16 cellular contexts compared by ENCODE assay signal in the genomic region with DNA sequence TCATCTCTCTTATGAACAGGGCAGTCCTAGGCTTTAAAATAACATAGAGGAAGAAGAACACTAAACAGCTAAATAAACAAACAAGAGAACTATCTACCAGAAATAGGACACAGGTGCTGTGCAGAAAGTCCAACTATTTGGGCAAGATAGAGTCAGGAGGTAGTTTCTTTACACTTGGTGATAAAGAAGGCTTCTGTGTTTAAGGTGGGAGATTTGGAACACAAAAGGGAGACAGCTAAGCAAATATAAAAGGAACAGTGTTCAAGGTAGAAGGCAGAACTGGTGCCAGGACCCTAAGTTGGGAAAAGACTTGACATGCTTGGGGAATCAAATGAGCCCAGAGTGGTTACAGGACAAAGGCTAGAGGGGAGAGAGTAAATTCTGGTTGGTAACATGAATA.
A peak's percentile ranks its signal among the peaks of the same experiment; 100 is the strongest.
DNase-seq lines count a peak whose midpoint lies in the region; ATAC-seq and TF ChIP-seq lines count a peak whose summit lies in the region.
"Had no signal": no experiment of that assay in that cellular context is flagged by ENCODE, and none has a peak within 500 bp of the region (broad histone marks: within the 10 kb centered on the region; RNA-seq: fewer than 3 reads in every experiment).

No MANE protein-coding gene starts in this region.

- no peaks in the 10 kb centered on the region for H3K4me1 ChIP-seq in right atrium auricular region

- H3K9me3 Mint-ChIP-seq in stimulated activated naive CD8-positive, alpha-beta T cell treated with anti-CD3 and anti-CD28 coated beads, Interleukin-15, amount 100 ng/mL, for 72 hours = peaks cover 0 to 8% of the 10 kb centered on the region in 2 donors
- no peaks in the 10 kb centered on the region for H3K9me3 Mint-ChIP-seq in activated CD8-positive, alpha-beta T cell treated with anti-CD3 and anti-CD28 coated beads, Interleukin-2, amount 10 ng/mL, durations not matched to agents 7 days and 5 days (ENCODE audit: insufficient read depth)
- H3K9me3 Mint-ChIP-seq: CD4-positive, alpha-beta T cell had no signal

- no peaks in the 10 kb centered on the region for H3K36me3 ChIP-seq in right atrium auricular region

- no peaks in the 10 kb centered on the region for H3K36me3 Mint-ChIP-seq in activated CD8-positive, alpha-beta T cell treated with anti-CD3 and anti-CD28 coated beads, Interleukin-2, amount 10 ng/mL, durations not matched to agents 7 days and 5 days (ENCODE audit: low read depth)

- DNase-seq in stimulated activated naive CD8-positive, alpha-beta T cell treated with anti-CD3 and anti-CD28 coated beads, Interleukin-15, amount 100 ng/mL, for 72 hours = no peak
- DNase-seq in stimulated activated naive CD8-positive, alpha-beta T cell treated with anti-CD3 and anti-CD28 coated beads, Interleukin-15, Interleukin-2, amounts not matched to agents 100 U/mL and 50 U/mL, for 24 hours = no peak
- peak; percentile 35 for DNase-seq in NCI-H1105 (lab: John Stamatoyannopoulos, UW)
- DNase-seq in NCI-H345 treated with DMSO at 0.1 percent for 48 hours (lab: John Stamatoyannopoulos, UW; ENCODE audit: unreplicated experiment) = peak; percentile 10
- no peak for DNase-seq in right atrium auricular region (ENCODE audit: low spot score)
- DNase-seq in activated CD8-positive, alpha-beta T cell treated with anti-CD3 and anti-CD28 coated beads, Interleukin-2, amount 10 ng/mL, durations not matched to agents 7 days and 5 days = no peak
- DNase-seq in SW 1271 (lab: John Stamatoyannopoulos, UW) = no peak
- DNase-seq: C1 segment of cervical spinal cord; CD4-positive, alpha-beta T cell; DMS153; DMS79 treated with DMSO at 0.1 percent for 48 hours; EL; GM23248; H7 had no signal

- no peaks in the 10 kb centered on the region for H3K9me3 ChIP-seq in right atrium auricular region

- H3K27ac Mint-ChIP-seq in stimulated activated naive CD8-positive, alpha-beta T cell treated with anti-CD3 and anti-CD28 coated beads, Interleukin-15, amount 100 ng/mL, for 72 hours = peak overlapping the region; percentile 22 to 67
- no peak overlapping the region for H3K27ac Mint-ChIP-seq in activated CD8-positive, alpha-beta T cell treated with anti-CD3 and anti-CD28 coated beads, Interleukin-2, amount 10 ng/mL, durations not matched to agents 7 days and 5 days
- H3K27ac Mint-ChIP-seq: B cell; CD4-positive, alpha-beta T cell had no signal

- no peaks in the 10 kb centered on the region for H3K27me3 ChIP-seq in right atrium auricular region

- H3K27ac ChIP-seq in right atrium auricular region = peak overlapping the region in 1 of 2 donors; percentile 28
- H3K27ac ChIP-seq: GM23248, HL-60 had no signal

- ATAC-seq in stimulated activated naive CD8-positive, alpha-beta T cell treated with anti-CD3 and anti-CD28 coated beads, Interleukin-15, amount 100 ng/mL, for 72 hours = no peak
- ATAC-seq in stimulated activated naive CD8-positive, alpha-beta T cell treated with anti-CD3 and anti-CD28 coated beads, Interleukin-15, Interleukin-2, amounts not matched to agents 100 U/mL and 50 U/mL, for 24 hours = no peak
- ATAC-seq in activated CD8-positive, alpha-beta T cell treated with anti-CD3 and anti-CD28 coated beads, Interleukin-2, amount 10 ng/mL, durations not matched to agents 7 days and 5 days = no peak

- POLR2A ChIA-PET in activated CD8-positive, alpha-beta T cell treated with anti-CD3 and anti-CD28 coated beads, Interleukin-2, amount 10 ng/mL, durations not matched to agents 7 days and 5 days (lab: Charles Lee) = interaction anchor here (0.8 kb wide), 1 partner anchor 1028 kb away, joined by 3 read pairs; no protein-coding TSS in a partner anchor

- H3K4me3 Mint-ChIP-seq in stimulated activated naive CD8-positive, alpha-beta T cell treated with anti-CD3 and anti-CD28 coated beads, Interleukin-15, amount 100 ng/mL, for 72 hours = no peak overlapping the region
- H3K4me3 Mint-ChIP-seq in activated CD8-positive, alpha-beta T cell treated with anti-CD3 and anti-CD28 coated beads, Interleukin-2, amount 10 ng/mL, durations not matched to agents 7 days and 5 days = no peak overlapping the region
- H3K4me3 Mint-ChIP-seq: B cell; CD4-positive, alpha-beta T cell had no signal

- CTCF ChIA-PET in activated CD8-positive, alpha-beta T cell treated with anti-CD3 and anti-CD28 coated beads, Interleukin-2, amount 10 ng/mL, durations not matched to agents 7 days and 5 days (lab: Charles Lee) = no interaction called here

- no peak overlapping the region for H3K4me3 ChIP-seq in right atrium auricular region
- H3K4me3 ChIP-seq: GM23248 had no signal

- H3K27me3 Mint-ChIP-seq in stimulated activated naive CD8-positive, alpha-beta T cell treated with anti-CD3 and anti-CD28 coated beads, Interleukin-15, amount 100 ng/mL, for 72 hours = peaks cover 9% of the 10 kb centered on the region
- no peaks in the 10 kb centered on the region for H3K27me3 Mint-ChIP-seq in activated CD8-positive, alpha-beta T cell treated with anti-CD3 and anti-CD28 coated beads, Interleukin-2, amount 10 ng/mL, durations not matched to agents 7 days and 5 days (ENCODE audit: low read depth)
- H3K27me3 Mint-ChIP-seq: B cell; CD4-positive, alpha-beta T cell had no signal

- TF ChIP-seq CTCF in right atrium auricular region (IDR thresholded peaks at IDR 0.05) = no peak

- no peaks in the 10 kb centered on the region for H3K4me1 Mint-ChIP-seq in stimulated activated naive CD8-positive, alpha-beta T cell treated with anti-CD3 and anti-CD28 coated beads, Interleukin-15, amount 100 ng/mL, for 72 hours
- no peaks in the 10 kb centered on the region for H3K4me1 Mint-ChIP-seq in activated CD8-positive, alpha-beta T cell treated with anti-CD3 and anti-CD28 coated beads, Interleukin-2, amount 10 ng/mL, durations not matched to agents 7 days and 5 days (ENCODE audit: low read depth)
- H3K4me1 Mint-ChIP-seq: B cell had no signal

Comparison
In these comparisons a context has a peak if more than half of its experiments do, and no peak if none do; other contexts are left out.
1. DNase-seq: peak in NCI-H1105 (single experiment) and NCI-H345 treated with DMSO at 0.1 percent for 48 hours (single experiment); none in stimulated activated naive CD8-positive, alpha-beta T cell treated with anti-CD3 and anti-CD28 coated beads, Interleukin-15, amount 100 ng/mL, for 72 hours (0 of 2), stimulated activated naive CD8-positive, alpha-beta T cell treated with anti-CD3 and anti-CD28 coated beads, Interleukin-15, Interleukin-2, amounts not matched to agents 100 U/mL and 50 U/mL, for 24 hours (single experiment), right atrium auricular region (single experiment), activated CD8-positive, alpha-beta T cell treated with anti-CD3 and anti-CD28 coated beads, Interleukin-2, amount 10 ng/mL, durations not matched to agents 7 days and 5 days (single experiment) and SW 1271 (0 of 2).